ENCODE assay signal across 14 cellular contexts in genomic region chr19:6210091-6210490, GRCh38.
"Had no signal": no experiment of that assay in that cellular context is flagged by ENCODE, and none has a peak within 500 bp of the region (broad histone marks: within the 10 kb centered on the region; RNA-seq: fewer than 3 reads in every experiment).

No MANE protein-coding gene starts in this region.

- DNase-seq: activated CD4-positive, alpha-beta T cell treated with anti-CD3 and anti-CD28 coated beads, Interleukin-2, amount 50 U/mL, for 4 hours; activated effector memory CD4-positive, alpha-beta T cell treated with Interleukin-2 at 50 U/mL for 16 hours; activated naive CD4-positive, alpha-beta T cell treated with anti-CD3 and anti-CD28 coated beads, Interleukin-2, amount 50 U/mL, for 16 hours; dorsolateral prefrontal cortex; esophagus squamous epithelium; hypothalamus; kidney glomerular epithelial cell; SK-N-SH; substantia nigra; T-helper 1 cell; T1000; transverse colon had no signal

- H3K27me3 Mint-ChIP-seq: stimulated activated memory B cell treated with anti-CD40 and anti-IgM and Interleukin-4, amounts not matched to agents 10 μg/mL and 1 μg/mL and 100 μg/mL, for 72 hours had no signal

- H3K27ac Mint-ChIP-seq: stimulated activated memory B cell treated with anti-CD40 and anti-IgM and Interleukin-4, amounts not matched to agents 10 μg/mL and 1 μg/mL and 100 μg/mL, for 72 hours had no signal

- H3K4me1 Mint-ChIP-seq: stimulated activated memory B cell treated with anti-CD40 and anti-IgM and Interleukin-4, amounts not matched to agents 10 μg/mL and 1 μg/mL and 100 μg/mL, for 72 hours had no signal

- ATAC-seq: activated CD4-positive, CD25-positive, alpha-beta regulatory T cell treated with anti-CD3 and anti-CD28 coated beads, Interleukin-2, amount 50 U/mL, for 24 hours; stimulated activated memory B cell treated with anti-CD40 and anti-IgM and Interleukin-4, amounts not matched to agents 10 μg/mL and 1 μg/mL and 100 μg/mL, for 72 hours had no signal

- H3K4me3 Mint-ChIP-seq: stimulated activated memory B cell treated with anti-CD40 and anti-IgM and Interleukin-4, amounts not matched to agents 10 μg/mL and 1 μg/mL and 100 μg/mL, for 72 hours had no signal
